In genomic region chr1:230883964-230884363, GRCh38 we compare ENCODE assay signal across 23 cellular contexts.
"Had no signal": no experiment of that assay in that cellular context is flagged by ENCODE, and none has a peak within 500 bp of the region (broad histone marks: within the 10 kb centered on the region; RNA-seq: fewer than 3 reads in every experiment).

No MANE protein-coding gene starts in this region.

- H3K4me3 ChIP-seq: esophagus squamous epithelium, testis, transverse colon had no signal

- ATAC-seq: activated T-cell treated with anti-CD3 and anti-CD28 coated beads, Interleukin-2, amount 50 U/mL, for 4 hours; activated T-helper 17 cell treated with anti-CD3 and anti-CD28 coated beads, Interleukin-2, amount 50 U/mL, for 72 hours; naive thymus-derived CD4-positive, alpha-beta T cell; right cardiac atrium had no signal

- H3K4me1 ChIP-seq: esophagus squamous epithelium, testis, transverse colon had no signal

- H3K4me1 Mint-ChIP-seq: activated CD4-positive, alpha-beta memory T cell treated with anti-CD3 and anti-CD28 coated beads, Interleukin-2, amount 10 ng/mL, durations not matched to agents 7 days and 5 days; activated CD4-positive, alpha-beta T cell treated with anti-CD3 and anti-CD28 coated beads, Interleukin-2, amount 10 ng/mL, durations not matched to agents 7 days and 5 days; activated naive CD4-positive, alpha-beta T cell treated with anti-CD3 and anti-CD28 coated beads, Interleukin-2, amount 50 U/mL, for 24 hours; activated T-helper 17 cell treated with anti-CD3 and anti-CD28 coated beads, Interleukin-2, amount 50 U/mL, for 72 hours; naive thymus-derived CD4-positive, alpha-beta T cell had no signal

- H3K4me3 Mint-ChIP-seq: activated CD4-positive, alpha-beta memory T cell treated with anti-CD3 and anti-CD28 coated beads, Interleukin-2, amount 10 ng/mL, durations not matched to agents 7 days and 5 days; activated CD4-positive, alpha-beta T cell treated with anti-CD3 and anti-CD28 coated beads, Interleukin-2, amount 10 ng/mL, durations not matched to agents 7 days and 5 days; activated naive CD4-positive, alpha-beta T cell treated with anti-CD3 and anti-CD28 coated beads, Interleukin-2, amount 50 U/mL, for 24 hours; activated T-cell treated with anti-CD3 and anti-CD28 coated beads, Interleukin-2, amount 50 U/mL, for 4 hours; activated T-helper 17 cell treated with anti-CD3 and anti-CD28 coated beads, Interleukin-2, amount 50 U/mL, for 72 hours; naive thymus-derived CD4-positive, alpha-beta T cell; neural crest cell had no signal

- H3K36me3 ChIP-seq: esophagus squamous epithelium, transverse colon had no signal

- H3K9me3 Mint-ChIP-seq: activated CD4-positive, alpha-beta memory T cell treated with anti-CD3 and anti-CD28 coated beads, Interleukin-2, amount 10 ng/mL, durations not matched to agents 7 days and 5 days; activated CD4-positive, alpha-beta T cell treated with anti-CD3 and anti-CD28 coated beads, Interleukin-2, amount 10 ng/mL, durations not matched to agents 7 days and 5 days; activated naive CD4-positive, alpha-beta T cell treated with anti-CD3 and anti-CD28 coated beads, Interleukin-2, amount 50 U/mL, for 24 hours had no signal

- H3K27me3 ChIP-seq: testis, transverse colon had no signal

- H3K27ac ChIP-seq: epithelial cell of prostate, esophagus squamous epithelium, testis, transverse colon had no signal

- H3K36me3 Mint-ChIP-seq: activated naive CD4-positive, alpha-beta T cell treated with anti-CD3 and anti-CD28 coated beads, Interleukin-2, amount 50 U/mL, for 24 hours had no signal

- DNase-seq: activated CD4-positive, alpha-beta memory T cell treated with anti-CD3 and anti-CD28 coated beads, Interleukin-2, amount 10 ng/mL, durations not matched to agents 7 days and 5 days; activated CD4-positive, alpha-beta T cell treated with anti-CD3 and anti-CD28 coated beads for 1 hour; activated CD4-positive, alpha-beta T cell treated with anti-CD3 and anti-CD28 coated beads, Interleukin-2, amount 10 ng/mL, durations not matched to agents 7 days and 5 days; activated CD8-positive, alpha-beta memory T cell treated with anti-CD3 and anti-CD28 coated beads, Interleukin-2, amount 50 U/mL, for 48 hours; activated T-cell treated with anti-CD3 and anti-CD28 coated beads, Interleukin-2, amount 50 U/mL, for 4 hours; effector CD8-positive, alpha-beta T cell; esophagus squamous epithelium; kidney glomerular epithelial cell; mammary epithelial cell; midbrain; naive thymus-derived CD4-positive, alpha-beta T cell; nucleus accumbens; right cardiac atrium; stimulated activated CD4-positive, alpha-beta T cell treated with anti-CD3 and anti-CD28 coated beads, Interleukin-15, amount 100 ng/mL, for 24 hours; stimulated activated naive CD4-positive, alpha-beta T cell treated with Interleukin-2 at 50 U/mL for 16 hours; SW 1271; T-helper 2 cell; testis; transverse colon had no signal

- H3K9me3 ChIP-seq: testis had no signal

- H3K27ac Mint-ChIP-seq: activated CD4-positive, alpha-beta memory T cell treated with anti-CD3 and anti-CD28 coated beads, Interleukin-2, amount 10 ng/mL, durations not matched to agents 7 days and 5 days; activated CD4-positive, alpha-beta T cell treated with anti-CD3 and anti-CD28 coated beads, Interleukin-2, amount 10 ng/mL, durations not matched to agents 7 days and 5 days; activated naive CD4-positive, alpha-beta T cell treated with anti-CD3 and anti-CD28 coated beads, Interleukin-2, amount 50 U/mL, for 24 hours; activated T-helper 17 cell treated with anti-CD3 and anti-CD28 coated beads, Interleukin-2, amount 50 U/mL, for 72 hours; naive thymus-derived CD4-positive, alpha-beta T cell had no signal
